ENCODE assay signal across 8 cellular contexts in the genomic region with DNA sequence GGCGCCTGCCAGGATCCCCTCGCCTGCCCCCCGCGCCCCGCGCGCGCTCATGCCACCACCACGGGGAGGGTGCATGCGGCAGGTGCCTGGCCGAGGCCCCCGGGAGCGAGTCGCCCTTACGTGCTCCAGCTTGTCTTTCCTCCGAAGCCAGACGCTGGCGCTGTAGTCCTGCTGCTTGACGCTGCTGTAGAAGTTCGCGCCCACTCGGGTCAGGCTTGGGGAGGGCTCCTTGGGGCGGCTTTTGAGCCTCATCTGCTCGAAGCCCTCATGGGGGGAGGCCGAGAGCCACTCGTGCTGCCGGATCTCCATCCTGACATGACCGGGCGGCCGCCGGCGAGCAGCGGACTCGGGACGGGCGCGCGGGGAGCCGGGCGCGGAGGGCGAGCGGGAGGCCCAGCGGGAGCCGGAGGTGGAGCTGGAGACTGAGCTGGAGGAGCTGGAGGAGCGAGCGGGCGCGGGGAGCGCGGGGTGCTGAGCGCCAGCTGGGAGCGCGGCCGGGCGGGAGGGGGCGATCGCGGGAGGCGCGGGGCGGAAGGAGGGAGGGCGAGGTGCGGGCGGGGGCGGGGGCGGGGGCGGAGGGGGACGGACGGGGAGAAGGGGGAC. TPM values are rescaled to one million over a fixed set of nuclear protein-coding genes. Genes with fewer than 3 reads are reported as not detected.
A peak's percentile ranks its signal among the peaks of the same experiment; 100 is the strongest.
DNase-seq lines count a peak whose midpoint lies in the region; ATAC-seq and TF ChIP-seq lines count a peak whose summit lies in the region.

No MANE protein-coding gene starts in this region.

- BruUV-seq in PC-3 (replicated peaks; lab: Mats Ljungman, UMichigan), result no TSS peak

- H4K20me1 ChIP-seq in PC-3 (ENCODE audit: low read length), result no peaks in the 10 kb centered on the region

- H3K4me3 ChIP-seq in PC-3 (ENCODE audit: low read length), result peak overlapping the region; percentile 54

- H3K9me3 Mint-ChIP-seq in activated naive CD4-positive, alpha-beta T cell treated with anti-CD3 and anti-CD28 coated beads for 36 hours, result no peaks in the 10 kb centered on the region
- H3K9me3 Mint-ChIP-seq in nephron progenitor cell, result no peaks in the 10 kb centered on the region

- H3K4me1 Mint-ChIP-seq in activated naive CD4-positive, alpha-beta T cell treated with anti-CD3 and anti-CD28 coated beads for 36 hours (ENCODE audit: low read depth), result peaks cover 12% of the 10 kb centered on the region
- H3K4me1 Mint-ChIP-seq in nephron progenitor cell, result peaks cover 10% of the 10 kb centered on the region

- intact Hi-C loops in activated naive CD4-positive, alpha-beta T cell treated with anti-CD3 and anti-CD28 coated beads for 36 hours (cut with micrococcal nuclease), result loop anchor here (2.0 to 5.0 kb wide), 4 partner anchors 33 to 931 kb away; no protein-coding TSS in a partner anchor
- intact Hi-C loops in PC-3 (cut with micrococcal nuclease), result no loop called here
- intact Hi-C loops in posterior vena cava (cut with DNase I), result no loop called here

- peak; percentile 22 for DNase-seq in activated naive CD4-positive, alpha-beta T cell treated with anti-CD3 and anti-CD28 coated beads for 36 hours
- no peak for DNase-seq in activated naive CD4-positive, alpha-beta T cell treated with anti-CD3 and anti-CD28 coated beads, Interleukin-2, amount 50 U/mL, for 16 hours
- DNase-seq in PC-3, result peak; percentile 33
- no peak for DNase-seq in epithelial cell of prostate (ENCODE audit: low read depth, low spot score)
- peak; percentile 84 for DNase-seq in nephron progenitor cell
- DNase-seq in HT-29 (ENCODE audit: low spot score), result no peak
- DNase-seq in GF-D8 (lab: John Stamatoyannopoulos, UW), result no peak
- DNase-seq in posterior vena cava (ENCODE audit: low spot score), result no peak

- no peak overlapping the region for H3K27ac ChIP-seq in PC-3 (ENCODE audit: low read length)
- H3K27ac ChIP-seq in epithelial cell of prostate, result peak overlapping the region; percentile 27

- H3K27me3 Mint-ChIP-seq in activated naive CD4-positive, alpha-beta T cell treated with anti-CD3 and anti-CD28 coated beads for 36 hours (ENCODE audit: low read depth), result peaks cover 45% of the 10 kb centered on the region
- H3K27me3 Mint-ChIP-seq in nephron progenitor cell (ENCODE audit: low read depth, poor library complexity), result peaks cover 88% of the 10 kb centered on the region

- H3K9ac ChIP-seq in PC-3 (ENCODE audit: low read length), result no peak overlapping the region

- H3K4me2 ChIP-seq in PC-3 (ENCODE audit: low read length), result peak overlapping the region; percentile 75

- H3K79me2 ChIP-seq in PC-3 (ENCODE audit: low read length), result no peaks in the 10 kb centered on the region

- H3K36me3 Mint-ChIP-seq in activated naive CD4-positive, alpha-beta T cell treated with anti-CD3 and anti-CD28 coated beads for 36 hours (ENCODE audit: low read depth), result no peaks in the 10 kb centered on the region
- H3K36me3 Mint-ChIP-seq in nephron progenitor cell (ENCODE audit: low read depth), result no peaks in the 10 kb centered on the region

- ATAC-seq in PC-3, result peak; percentile 69

- TF ChIP-seq CTCF in PC-3 (conservative IDR thresholded peaks at IDR 0.05; ENCODE audit: low read depth, low read length), result peak; percentile 36
- TF ChIP-seq CTCF in nephron progenitor cell (IDR thresholded peaks at IDR 0.05), result no peak

- H2AFZ ChIP-seq in PC-3 (ENCODE audit: low read length), result peak overlapping the region; percentile 69

- H3K9me3 ChIP-seq in PC-3 (ENCODE audit: low read length), result no peaks in the 10 kb centered on the region

- POLR2A ChIA-PET in PC-3 (lab: Charles Lee; ENCODE audit: unreplicated experiment), result no interaction called here

- H3K27me3 ChIP-seq in PC-3 (ENCODE audit: low read length), result peaks cover 78% of the 10 kb centered on the region

- no peaks in the 10 kb centered on the region for H3K36me3 ChIP-seq in PC-3 (ENCODE audit: low read depth, low read length)

- H3K9me2 ChIP-seq in PC-3 (replicated peaks; ENCODE audit: low read length), result no peaks in the 10 kb centered on the region

- H3K27ac Mint-ChIP-seq in activated naive CD4-positive, alpha-beta T cell treated with anti-CD3 and anti-CD28 coated beads for 36 hours, result no peak overlapping the region
- H3K27ac Mint-ChIP-seq in nephron progenitor cell, result no peak overlapping the region

- CTCF ChIA-PET in activated naive CD4-positive, alpha-beta T cell treated with anti-CD3 and anti-CD28 coated beads for 36 hours (lab: Charles Lee), result interaction anchor here (0.6 kb wide), 1 partner anchor 23 kb away, joined by 3 read pairs; no protein-coding TSS in a partner anchor
- CTCF ChIA-PET in PC-3 (lab: Charles Lee), result no interaction called here

- no peaks in the 10 kb centered on the region for H3F3A ChIP-seq in PC-3 (ENCODE audit: low read length, unreplicated experiment)

- H3K4me1 ChIP-seq in PC-3 (ENCODE audit: insufficient read depth, low read length), result peaks cover 3% of the 10 kb centered on the region

- H3K4me3 Mint-ChIP-seq in activated naive CD4-positive, alpha-beta T cell treated with anti-CD3 and anti-CD28 coated beads for 36 hours, result peak overlapping the region; percentile 34
- peak overlapping the region; percentile 75 for H3K4me3 Mint-ChIP-seq in nephron progenitor cell

RNA-seq across cellular contexts. Expression of gene PLD5, which starts 0.4 kb away (rescaled TPM):
- total RNA-seq in activated naive CD4-positive, alpha-beta T cell treated with anti-CD3 and anti-CD28 coated beads for 36 hours, result not detected
- total RNA-seq in PC-3 (2014; rRNA removed), result not detected in 2 replicates
- total RNA-seq in HT-29 (2014; rRNA removed; shearing (Covaris generic)), result not detected in 2 replicates
- total RNA-seq in posterior vena cava, result 1 to 10 TPM; 5.2 to 7.4 TPM

Comparison
In these comparisons a context has a peak if more than half of its experiments do, and no peak if none do; other contexts are left out.
1. DNase-seq: peak in activated naive CD4-positive, alpha-beta T cell treated with anti-CD3 and anti-CD28 coated beads for 36 hours (single experiment), PC-3 (single experiment) and nephron progenitor cell (single experiment); none in activated naive CD4-positive, alpha-beta T cell treated with anti-CD3 and anti-CD28 coated beads, Interleukin-2, amount 50 U/mL, for 16 hours (single experiment), epithelial cell of prostate (single experiment), HT-29 (single experiment), GF-D8 (single experiment) and posterior vena cava (single experiment).